1 cellular context compared by ENCODE assay signal in the genomic region with DNA sequence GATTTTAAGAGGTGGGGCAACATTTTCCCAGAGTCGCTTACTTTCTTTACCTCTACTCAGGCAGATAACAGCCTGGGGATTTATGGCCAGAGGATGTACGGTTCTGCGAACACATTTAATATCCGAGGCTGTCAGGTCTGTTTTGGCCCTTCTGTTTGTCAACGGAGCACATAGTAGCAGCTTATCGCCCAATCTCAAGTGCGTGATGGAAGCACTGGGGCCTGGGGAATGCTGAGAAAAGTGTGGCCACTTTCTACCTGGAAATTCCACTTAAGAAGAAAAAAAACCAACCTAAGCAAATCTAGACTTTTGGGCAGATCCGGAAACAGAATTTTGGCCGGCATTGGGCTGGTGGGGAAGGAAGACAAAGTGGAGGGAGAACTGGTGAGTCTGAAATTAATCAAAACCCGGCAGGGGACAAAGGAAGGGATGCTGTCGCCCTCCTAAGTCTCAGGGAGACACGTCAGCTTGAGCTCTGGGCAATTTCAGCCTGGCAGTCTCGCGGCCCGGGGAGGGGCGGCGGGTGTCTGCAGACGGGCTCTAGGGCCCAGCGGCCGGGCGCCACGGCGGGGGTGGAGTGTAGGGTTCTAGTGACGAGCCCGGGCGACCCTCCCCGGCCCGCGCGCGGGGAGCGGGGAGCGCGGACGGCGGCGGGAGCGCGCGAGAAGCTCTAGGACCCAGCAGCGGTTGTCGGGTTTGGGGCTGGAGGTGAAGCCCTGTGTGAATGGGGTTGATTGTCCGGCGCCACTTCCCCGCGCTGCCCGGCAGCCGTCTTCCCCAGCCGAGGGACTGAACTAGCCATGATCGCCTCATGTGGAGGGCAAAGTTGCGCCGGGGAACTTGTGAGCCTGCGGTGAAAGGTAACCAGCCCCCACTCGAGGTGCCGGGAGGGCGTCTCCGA.
TF ChIP-seq lines count a peak whose summit lies in the region.

AMOTL1 (plus strand) TSS at position 656 of the 901 bp plus-strand sequence; CDS start at position 812, 156 bp downstream.

TF ChIP-seq in K562, 482 proteins besides CTCF, POLR2A, EP300 and RAD21 (continued from another document and continues in another):
- TF ChIP-seq ZHX1 (conservative IDR thresholded peaks at IDR 0.05; ENCODE audit: low read length) (0 out of 2 replicates have a peak, but pooled peaks have one; percentile 28), BHLHE40 (IDR thresholded peaks at IDR 0.05; ENCODE audit: low read length) (peak; percentile 9; the same call in 1 of the 2 replicates), USF1 (CRISPR knock-in tag; IDR thresholded peaks at IDR 0.05) (no peak), NFRKB (IDR thresholded peaks at IDR 0.05; ENCODE audit: low read depth) (no peak), CBX5 (IDR thresholded peaks at IDR 0.05; ENCODE audit: borderline replicate concordance, low read depth) (no peak), RBM22 (IDR thresholded peaks at IDR 0.05; ENCODE audit: low read depth, low read length, poor library complexity, severe bottlenecking) (no peak), EZH2 (IDR thresholded peaks at IDR 0.05; ENCODE audit: borderline replicate concordance, low read depth, low read length) (no peak), MTA3 (IDR thresholded peaks at IDR 0.05; ENCODE audit: borderline replicate concordance) (peak; percentile 79; the same call in 1 of the 2 replicates), TAF7 (tag; IDR thresholded peaks at IDR 0.05) (no peak), SNRNP70 (optimal IDR thresholded peaks at IDR 0.05; ENCODE audit: low read depth, low read length) (no peak), ZNF311 (CRISPR knock-in tag; IDR thresholded peaks at IDR 0.05) (0 out of 2 replicates have a peak, but pooled peaks have one; percentile 57), POLR2G (IDR thresholded peaks at IDR 0.05; ENCODE audit: low read depth, low read length) (peak; percentile 84), POLR2B (IDR thresholded peaks at IDR 0.05; ENCODE audit: low read depth, partially characterized antibody) (peak; percentile 40), ETV5 (CRISPR knock-in tag; IDR thresholded peaks at IDR 0.05; ENCODE audit: low read depth) (no peak), XRCC3 (IDR thresholded peaks at IDR 0.05) (no peak), TCFL5 (CRISPR knock-in tag; conservative IDR thresholded peaks at IDR 0.05) (no peak), ZKSCAN3 (CRISPR knock-in tag; IDR thresholded peaks at IDR 0.05) (no peak), ZNF436 (CRISPR knock-in tag; IDR thresholded peaks at IDR 0.05) (no peak), MCM5 (IDR thresholded peaks at IDR 0.05; ENCODE audit: low read depth) (no peak), HDAC1 (IDR thresholded peaks at IDR 0.05) (0 out of 4 replicates have a peak, but pooled peaks of 1 of the 2 experiments have one; percentile 14), NFIX (CRISPR knock-in tag; IDR thresholded peaks at IDR 0.05; ENCODE audit: low read depth) (no peak), STAT5B (CRISPR knock-in tag; IDR thresholded peaks at IDR 0.05) (no peak), SP2 (IDR thresholded peaks at IDR 0.05; ENCODE audit: extremely low read depth, low read depth, low read length, poor library complexity, severe bottlenecking) (no peak), IRF1 (CRISPR knock-in tag; IDR thresholded peaks at IDR 0.05; ENCODE audit: borderline replicate concordance) (no peak), KLF6 (CRISPR knock-in tag; IDR thresholded peaks at IDR 0.05; ENCODE audit: borderline replicate concordance) (no peak), PRDM10 (IDR thresholded peaks at IDR 0.05; ENCODE audit: partially characterized antibody) (peak; percentile 77), CHD1 (IDR thresholded peaks at IDR 0.05; ENCODE audit: low read length) (no peak), PRMT5 (CRISPR knock-in tag; IDR thresholded peaks at IDR 0.05) (no peak), ZNF175 (CRISPR knock-in tag; IDR thresholded peaks at IDR 0.05; ENCODE audit: low read depth) (peak; percentile 59), ZNF140 (CRISPR knock-in tag; IDR thresholded peaks at IDR 0.05) (no peak), SNIP1 (IDR thresholded peaks at IDR 0.05; ENCODE audit: low read depth) (no peak), HNRNPH1 (optimal IDR thresholded peaks at IDR 0.05; ENCODE audit: low read depth, low read length) (no peak)
- TF ChIP-seq, protein P1, sequence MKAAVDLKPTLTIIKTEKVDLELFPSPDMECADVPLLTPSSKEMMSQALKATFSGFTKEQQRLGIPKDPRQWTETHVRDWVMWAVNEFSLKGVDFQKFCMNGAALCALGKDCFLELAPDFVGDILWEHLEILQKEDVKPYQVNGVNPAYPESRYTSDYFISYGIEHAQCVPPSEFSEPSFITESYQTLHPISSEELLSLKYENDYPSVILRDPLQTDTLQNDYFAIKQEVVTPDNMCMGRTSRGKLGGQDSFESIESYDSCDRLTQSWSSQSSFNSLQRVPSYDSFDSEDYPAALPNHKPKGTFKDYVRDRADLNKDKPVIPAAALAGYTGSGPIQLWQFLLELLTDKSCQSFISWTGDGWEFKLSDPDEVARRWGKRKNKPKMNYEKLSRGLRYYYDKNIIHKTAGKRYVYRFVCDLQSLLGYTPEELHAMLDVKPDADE (conservative IDR thresholded peaks at IDR 0.05; ENCODE audit: control insufficient read depth, low read depth, low read length), result no peak
- TF ChIP-seq, protein P2, sequence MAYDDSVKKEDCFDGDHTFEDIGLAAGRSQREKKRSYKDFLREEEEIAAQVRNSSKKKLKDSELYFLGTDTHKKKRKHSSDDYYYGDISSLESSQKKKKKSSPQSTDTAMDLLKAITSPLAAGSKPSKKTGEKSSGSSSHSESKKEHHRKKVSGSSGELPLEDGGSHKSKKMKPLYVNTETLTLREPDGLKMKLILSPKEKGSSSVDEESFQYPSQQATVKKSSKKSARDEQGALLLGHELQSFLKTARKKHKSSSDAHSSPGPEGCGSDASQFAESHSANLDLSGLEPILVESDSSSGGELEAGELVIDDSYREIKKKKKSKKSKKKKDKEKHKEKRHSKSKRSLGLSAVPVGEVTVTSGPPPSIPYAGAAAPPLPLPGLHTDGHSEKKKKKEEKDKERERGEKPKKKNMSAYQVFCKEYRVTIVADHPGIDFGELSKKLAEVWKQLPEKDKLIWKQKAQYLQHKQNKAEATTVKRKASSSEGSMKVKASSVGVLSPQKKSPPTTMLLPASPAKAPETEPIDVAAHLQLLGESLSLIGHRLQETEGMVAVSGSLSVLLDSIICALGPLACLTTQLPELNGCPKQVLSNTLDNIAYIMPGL (CRISPR knock-in tag; IDR thresholded peaks at IDR 0.05), result no peak
- TF ChIP-seq, protein P3, sequence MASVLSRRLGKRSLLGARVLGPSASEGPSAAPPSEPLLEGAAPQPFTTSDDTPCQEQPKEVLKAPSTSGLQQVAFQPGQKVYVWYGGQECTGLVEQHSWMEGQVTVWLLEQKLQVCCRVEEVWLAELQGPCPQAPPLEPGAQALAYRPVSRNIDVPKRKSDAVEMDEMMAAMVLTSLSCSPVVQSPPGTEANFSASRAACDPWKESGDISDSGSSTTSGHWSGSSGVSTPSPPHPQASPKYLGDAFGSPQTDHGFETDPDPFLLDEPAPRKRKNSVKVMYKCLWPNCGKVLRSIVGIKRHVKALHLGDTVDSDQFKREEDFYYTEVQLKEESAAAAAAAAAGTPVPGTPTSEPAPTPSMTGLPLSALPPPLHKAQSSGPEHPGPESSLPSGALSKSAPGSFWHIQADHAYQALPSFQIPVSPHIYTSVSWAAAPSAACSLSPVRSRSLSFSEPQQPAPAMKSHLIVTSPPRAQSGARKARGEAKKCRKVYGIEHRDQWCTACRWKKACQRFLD (CRISPR knock-in tag; IDR thresholded peaks at IDR 0.05), result peak; percentile 84
- TF ChIP-seq, protein P4, sequence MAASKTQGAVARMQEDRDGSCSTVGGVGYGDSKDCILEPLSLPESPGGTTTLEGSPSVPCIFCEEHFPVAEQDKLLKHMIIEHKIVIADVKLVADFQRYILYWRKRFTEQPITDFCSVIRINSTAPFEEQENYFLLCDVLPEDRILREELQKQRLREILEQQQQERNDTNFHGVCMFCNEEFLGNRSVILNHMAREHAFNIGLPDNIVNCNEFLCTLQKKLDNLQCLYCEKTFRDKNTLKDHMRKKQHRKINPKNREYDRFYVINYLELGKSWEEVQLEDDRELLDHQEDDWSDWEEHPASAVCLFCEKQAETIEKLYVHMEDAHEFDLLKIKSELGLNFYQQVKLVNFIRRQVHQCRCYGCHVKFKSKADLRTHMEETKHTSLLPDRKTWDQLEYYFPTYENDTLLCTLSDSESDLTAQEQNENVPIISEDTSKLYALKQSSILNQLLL (CRISPR knock-in tag; IDR thresholded peaks at IDR 0.05; ENCODE audit: borderline replicate concordance), result no peak
- TF ChIP-seq, protein P5, sequence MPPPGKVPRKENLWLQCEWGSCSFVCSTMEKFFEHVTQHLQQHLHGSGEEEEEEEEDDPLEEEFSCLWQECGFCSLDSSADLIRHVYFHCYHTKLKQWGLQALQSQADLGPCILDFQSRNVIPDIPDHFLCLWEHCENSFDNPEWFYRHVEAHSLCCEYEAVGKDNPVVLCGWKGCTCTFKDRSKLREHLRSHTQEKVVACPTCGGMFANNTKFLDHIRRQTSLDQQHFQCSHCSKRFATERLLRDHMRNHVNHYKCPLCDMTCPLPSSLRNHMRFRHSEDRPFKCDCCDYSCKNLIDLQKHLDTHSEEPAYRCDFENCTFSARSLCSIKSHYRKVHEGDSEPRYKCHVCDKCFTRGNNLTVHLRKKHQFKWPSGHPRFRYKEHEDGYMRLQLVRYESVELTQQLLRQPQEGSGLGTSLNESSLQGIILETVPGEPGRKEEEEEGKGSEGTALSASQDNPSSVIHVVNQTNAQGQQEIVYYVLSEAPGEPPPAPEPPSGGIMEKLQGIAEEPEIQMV (tag; conservative IDR thresholded peaks at IDR 0.05; ENCODE audit: low read depth), result no peak
